Comparison of ENCODE assay signal across 8 cellular contexts in genomic region chr21:25967566-25968438, GRCh38.
DNase-seq lines count a peak whose midpoint lies in the region; ATAC-seq and TF ChIP-seq lines count a peak whose summit lies in the region.

No MANE protein-coding gene starts in this region.

- no peaks in the 10 kb centered on the region for H3K27me3 Mint-ChIP-seq in type B pancreatic cell

- H2AFZ ChIP-seq in PC-3 (ENCODE audit: low read length): no peak overlapping the region

- ATAC-seq in GM19023 (IDR thresholded peaks at IDR 0.05; ENCODE audit: unreplicated experiment) (peak; percentile 98), HG02884 (IDR thresholded peaks at IDR 0.05; ENCODE audit: unreplicated experiment) (peak; percentile 98), PC-3 (0 out of 2 replicates have a peak, but pooled peaks have one; percentile 8)

- TF ChIP-seq CTCF in PC-3 (conservative IDR thresholded peaks at IDR 0.05; ENCODE audit: low read depth, low read length) (no peak), type B pancreatic cell (conservative IDR thresholded peaks at IDR 0.05) (no peak)

- intact Hi-C loops in PC-3 (cut with micrococcal nuclease): loop anchor here (5.0 kb wide), 1 partner anchor 71 kb away; no protein-coding TSS in a partner anchor

- DNase-seq in PC-3 (no peak), germinal center (ENCODE audit: low spot score) (peak; percentile 34), type B pancreatic cell (ENCODE audit: extremely low spot score, unreplicated experiment) (no peak), NCI-H524 (lab: John Stamatoyannopoulos, UW) (no peak), DMS153 treated with DMSO at 0.1 percent for 48 hours (lab: John Stamatoyannopoulos, UW; ENCODE audit: unreplicated experiment) (no peak), retina (no peak)

- peak overlapping the region; percentile 33 for H3K27ac Mint-ChIP-seq in type B pancreatic cell

- H3K9ac ChIP-seq in PC-3 (ENCODE audit: low read length): no peak overlapping the region

- peaks cover 58% of the 10 kb centered on the region for H3K36me3 Mint-ChIP-seq in type B pancreatic cell

- H3K9me2 ChIP-seq in PC-3 (replicated peaks; ENCODE audit: low read length): no peaks in the 10 kb centered on the region

- CTCF ChIA-PET in PC-3 (lab: Charles Lee): no interaction called here

- H4K20me1 ChIP-seq in PC-3 (ENCODE audit: low read length): 0 out of 2 replicates have a peak, but pooled peaks cover 3% of the 10 kb centered on the region

- peaks cover 27% of the 10 kb centered on the region for H3K4me1 Mint-ChIP-seq in type B pancreatic cell (ENCODE audit: unreplicated experiment)

- H3K9me3 ChIP-seq in PC-3 (ENCODE audit: low read length): no peaks in the 10 kb centered on the region

- H3K4me3 ChIP-seq in PC-3 (ENCODE audit: low read length): no peak overlapping the region

- peaks cover 11% of the 10 kb centered on the region for H3F3A ChIP-seq in PC-3 (ENCODE audit: low read length, unreplicated experiment)

- no peaks in the 10 kb centered on the region for H3K27me3 ChIP-seq in PC-3 (ENCODE audit: low read length)

- peak overlapping the region; percentile 70 for H3K27ac ChIP-seq in PC-3 (ENCODE audit: low read length)

- H3K36me3 ChIP-seq in PC-3 (ENCODE audit: low read depth, low read length): peaks cover 16% of the 10 kb centered on the region

- peaks cover 4% of the 10 kb centered on the region for H3K9me3 Mint-ChIP-seq in type B pancreatic cell

- POLR2A ChIA-PET in PC-3 (lab: Charles Lee; ENCODE audit: unreplicated experiment): no interaction called here

- H3K4me1 ChIP-seq in PC-3 (ENCODE audit: insufficient read depth, low read length): peaks cover 59% of the 10 kb centered on the region

- no TSS peak for BruUV-seq in PC-3 (replicated peaks; lab: Mats Ljungman, UMichigan)

- no peak overlapping the region for H3K4me2 ChIP-seq in PC-3 (ENCODE audit: low read length)

- H3K4me3 Mint-ChIP-seq in type B pancreatic cell: no peak overlapping the region

- H3K79me2 ChIP-seq in PC-3 (ENCODE audit: low read length): no peaks in the 10 kb centered on the region; the same call in 1 of the 2 replicates

Comparison
In these comparisons a context has a peak if more than half of its experiments do, and no peak if none do; other contexts are left out.
1. ATAC-seq: peak in every context shown above with its lines; median percentile 98 in GM19023; 98 in HG02884; 8 in PC-3.